Comparison of ENCODE assay signal across 24 cellular contexts in genomic region chr1:1092890-1093609, GRCh38. TPM values are rescaled to one million over a fixed set of nuclear protein-coding genes. Genes with fewer than 3 reads are reported as not detected.
A peak's percentile ranks its signal among the peaks of the same experiment; 100 is the strongest.
DNase-seq lines count a peak whose midpoint lies in the region; ATAC-seq, FAIRE-seq and TF ChIP-seq lines count a peak whose summit lies in the region.
"Had no signal": no experiment of that assay in that cellular context is flagged by ENCODE, and none has a peak within 500 bp of the region (broad histone marks: within the 10 kb centered on the region; RNA-seq: fewer than 3 reads in every experiment).

No MANE protein-coding gene starts in this region.

- FAIRE-seq in bronchial epithelial cell (lab: Jason Lieb, UNC): peak; percentile 13
- no peak for FAIRE-seq in urothelium cell line (lab: Jason Lieb, UNC)
- FAIRE-seq: HTR-8/SVneo, keratinocyte had no signal

- peaks cover 4% of the 10 kb centered on the region for H3K4me1 Mint-ChIP-seq in neural crest cell
- H3K4me1 Mint-ChIP-seq: nephron had no signal

- no peaks in the 10 kb centered on the region for H3K36me3 ChIP-seq in bronchial epithelial cell (ENCODE audit: control insufficient read depth, insufficient read depth, low read length)
- H3K36me3 ChIP-seq: cardiac muscle cell, prostate gland had no signal

- H3K36me3 Mint-ChIP-seq in neural crest cell (ENCODE audit: low read depth): peaks cover 5% of the 10 kb centered on the region

- no peaks in the 10 kb centered on the region for H3K27me3 ChIP-seq in bronchial epithelial cell (ENCODE audit: control insufficient read depth, insufficient read depth, low read length)
- H3K27me3 ChIP-seq: cardiac muscle cell, dorsolateral prefrontal cortex, foreskin keratinocyte had no signal

- DNase-seq in cardiac septum (ENCODE audit: low spot score) (peak; percentile 5), Right ventricle myocardium superior (no peak), bronchial epithelial cell (ENCODE audit: low read depth) (no peak), neural crest cell (ENCODE audit: low read depth, low spot score) (no peak), GM03348 (ENCODE audit: low spot score) (no peak), C1 segment of cervical spinal cord (lab: John Stamatoyannopoulos, UW) (no peak), urothelium cell line (ENCODE audit: low spot score) (no peak), OCI-M1 (lab: John Stamatoyannopoulos, UW) (no peak)
- DNase-seq: activated CD4-positive, alpha-beta T cell treated with anti-CD3 and anti-CD28 coated beads, Interleukin-2, amount 50 U/mL, for 4 hours; foreskin keratinocyte; hypothalamus; NCI-H526 treated with DMSO at 0.1 percent for 48 hours; SHP77; stimulated activated CD4-positive, alpha-beta T cell treated with anti-CD3 and anti-CD28 coated beads, Interleukin-4, amount 100 ng/mL, for 1 hour; T-cell had no signal

- no peak for ATAC-seq in Right ventricle myocardium superior (ENCODE audit: poor library complexity)
- ATAC-seq: foreskin keratinocyte, T-cell had no signal

- no peak for TF ChIP-seq CTCF in bronchial epithelial cell (IDR thresholded peaks at IDR 0.05; ENCODE audit: insufficient read depth, low read length, severe bottlenecking)
- TF ChIP-seq CTCF in neural crest cell (conservative IDR thresholded peaks at IDR 0.05): no peak

- intact Hi-C loops in cardiac septum (cut with DNase I): no loop called here
- intact Hi-C loops in Right ventricle myocardium superior (cut with DNase I): no loop called here

- H3K27ac Mint-ChIP-seq in neural crest cell (ENCODE audit: unreplicated experiment): peak overlapping the region; percentile 79
- H3K27ac Mint-ChIP-seq: nephron, T-cell had no signal

- no peaks in the 10 kb centered on the region for H3K9me3 Mint-ChIP-seq in neural crest cell
- H3K9me3 Mint-ChIP-seq: nephron, T-cell had no signal

- H3K4me3 ChIP-seq in bronchial epithelial cell (ENCODE audit: low read depth, low read length): no peak overlapping the region
- H3K4me3 ChIP-seq: cardiac muscle cell, dorsolateral prefrontal cortex, prostate gland had no signal

- no peaks in the 10 kb centered on the region for H3K27me3 Mint-ChIP-seq in neural crest cell (ENCODE audit: low read depth)
- H3K27me3 Mint-ChIP-seq: T-cell had no signal

- H3K4me3 Mint-ChIP-seq in neural crest cell: no peak overlapping the region
- H3K4me3 Mint-ChIP-seq: nephron, T-cell had no signal

RNA-seq across cellular contexts. Expression of gene RNF223, which starts 18.9 kb away (rescaled TPM):
- total RNA-seq in cardiac septum: not detected
- total RNA-seq in Right ventricle myocardium superior: not detected
- total RNA-seq in bronchial epithelial cell: 9.0 and 14.6 TPM in 2 replicates
- not detected in 2 replicates for total RNA-seq in neural crest cell
- total RNA-seq: Daoy, LHCN-M2, skeletal muscle tissue, T-cell had no signal

RNA-seq across cellular contexts. Expression of gene C1orf159, which starts 22.8 kb away (rescaled TPM):
- 5.4 TPM for total RNA-seq in cardiac septum
- 2.4 TPM for total RNA-seq in Right ventricle myocardium superior
- 5.9 and 8.2 TPM in 2 replicates for total RNA-seq in bronchial epithelial cell
- 26.1 and 26.2 TPM in 2 replicates for total RNA-seq in neural crest cell
